Comparison of ENCODE assay signal across 21 cellular contexts in the genomic region with DNA sequence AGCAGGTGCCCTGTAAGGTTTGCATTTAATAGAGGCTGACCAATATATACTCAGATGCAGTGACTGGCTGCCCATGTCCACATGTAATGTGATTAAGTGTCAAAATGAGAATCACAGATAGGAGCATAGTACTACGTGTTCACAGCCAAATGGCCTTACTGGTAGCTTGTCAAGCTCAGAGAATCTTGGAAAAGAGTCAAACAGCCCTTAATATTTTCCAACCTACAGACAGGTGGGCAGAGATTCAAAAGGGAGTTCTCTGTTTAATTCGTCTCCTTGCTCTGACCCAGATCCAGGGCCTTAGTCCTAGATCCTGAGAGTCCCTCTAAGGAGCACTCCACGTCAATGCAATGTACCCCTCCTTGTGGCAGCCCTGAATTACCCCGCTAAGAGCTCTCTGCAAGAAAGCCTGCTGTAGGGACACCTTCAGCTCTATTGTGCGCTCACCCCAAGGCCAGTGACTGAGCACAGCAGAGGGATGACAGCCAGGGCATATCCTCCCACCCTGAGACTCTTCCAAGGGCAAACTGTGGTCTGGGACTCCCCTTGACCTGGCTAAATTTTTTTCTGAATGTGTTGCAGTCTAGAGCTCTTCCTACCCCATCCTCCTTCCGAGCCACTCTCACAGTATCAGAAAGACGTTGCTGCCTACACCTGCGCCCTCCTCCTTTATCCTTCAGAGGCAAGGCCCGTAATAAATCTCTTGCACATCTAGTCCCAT.
"Had no signal": no experiment of that assay in that cellular context is flagged by ENCODE, and none has a peak within 500 bp of the region (broad histone marks: within the 10 kb centered on the region; RNA-seq: fewer than 3 reads in every experiment).

No MANE protein-coding gene starts in this region.

- H3K27ac ChIP-seq: body of pancreas, foreskin keratinocyte, spleen had no signal

- H3K9me3 ChIP-seq: body of pancreas, spleen had no signal

- DNase-seq: activated CD4-positive, alpha-beta T cell treated with anti-CD3 and anti-CD28 coated beads, Interleukin-2, amount 50 U/mL, for 4 hours; activated CD4-positive, CD25-positive, alpha-beta regulatory T cell treated with anti-CD3 and anti-CD28 coated beads, Interleukin-2, amount 50 U/mL, for 72 hours; activated CD8-positive, alpha-beta memory T cell treated with anti-CD3 and anti-CD28 coated beads, Interleukin-2, amount 10 ng/mL, durations not matched to agents 7 days and 5 days; activated effector memory CD4-positive, alpha-beta T cell treated with Interleukin-2 at 50 U/mL for 16 hours; activated T-cell treated with anti-CD3 and anti-CD28 coated beads, Interleukin-2, amount 50 U/mL, for 24 hours; amniotic stem cell; body of pancreas; foreskin keratinocyte; head of caudate nucleus; naive thymus-derived CD4-positive, alpha-beta T cell; occipital lobe; spleen; stimulated activated CD4-positive, alpha-beta T cell treated with anti-CD3 and anti-CD28 coated beads, Interleukin-2, amount 100 ng/mL, for 24 hours; SW 1271 had no signal

- H3K4me1 Mint-ChIP-seq: activated CD8-positive, alpha-beta memory T cell treated with anti-CD3 and anti-CD28 coated beads, Interleukin-2, amount 10 ng/mL, durations not matched to agents 7 days and 5 days; central memory CD8-positive, alpha-beta T cell had no signal

- H3K27ac Mint-ChIP-seq: activated CD8-positive, alpha-beta memory T cell treated with anti-CD3 and anti-CD28 coated beads, Interleukin-2, amount 10 ng/mL, durations not matched to agents 7 days and 5 days; activated naive CD4-positive, alpha-beta T cell treated with anti-CD3 and anti-CD28 coated beads, Interleukin-2, amount 50 U/mL, for 72 hours; activated T-cell treated with anti-CD3 and anti-CD28 coated beads, Interleukin-2, amount 50 U/mL, for 24 hours; dendritic cell treated with granulocyte-macrophage colony-stimulating factor and Interleukin-4, amounts not matched to agents 40 ng/mL and 50 ng/mL, for 4 days; naive thymus-derived CD4-positive, alpha-beta T cell; progenitor cell of endocrine pancreas; T-helper 2 cell treated with Interferon-gamma antibody and Interleukin-4, amounts not matched to agents 5 μg/mL and 100 μg/mL, for 36 hours had no signal

- ATAC-seq: activated CD8-positive, alpha-beta memory T cell treated with anti-CD3 and anti-CD28 coated beads, Interleukin-2, amount 10 ng/mL, durations not matched to agents 7 days and 5 days; activated naive CD4-positive, alpha-beta T cell treated with anti-CD3 and anti-CD28 coated beads, Interleukin-2, amount 50 U/mL, for 72 hours; body of pancreas; foreskin keratinocyte; naive thymus-derived CD4-positive, alpha-beta T cell; sciatic nerve had no signal

- H3K36me3 ChIP-seq: spleen had no signal

- H3K4me3 ChIP-seq: body of pancreas, lung, spleen had no signal

- H3K9me3 Mint-ChIP-seq: activated naive CD4-positive, alpha-beta T cell treated with anti-CD3 and anti-CD28 coated beads, Interleukin-2, amount 50 U/mL, for 72 hours; activated T-cell treated with anti-CD3 and anti-CD28 coated beads, Interleukin-2, amount 50 U/mL, for 24 hours; central memory CD8-positive, alpha-beta T cell; dendritic cell treated with granulocyte-macrophage colony-stimulating factor and Interleukin-4, amounts not matched to agents 40 ng/mL and 50 ng/mL, for 4 days; T-helper 2 cell treated with Interferon-gamma antibody and Interleukin-4, amounts not matched to agents 5 μg/mL and 100 μg/mL, for 36 hours had no signal

- H3K27me3 ChIP-seq: body of pancreas, foreskin keratinocyte, spleen had no signal

- H3K27me3 Mint-ChIP-seq: activated CD8-positive, alpha-beta memory T cell treated with anti-CD3 and anti-CD28 coated beads, Interleukin-2, amount 10 ng/mL, durations not matched to agents 7 days and 5 days; activated T-cell treated with anti-CD3 and anti-CD28 coated beads, Interleukin-2, amount 50 U/mL, for 24 hours; central memory CD8-positive, alpha-beta T cell; dendritic cell treated with granulocyte-macrophage colony-stimulating factor and Interleukin-4, amounts not matched to agents 40 ng/mL and 50 ng/mL, for 4 days had no signal

- H3K4me1 ChIP-seq: body of pancreas, foreskin keratinocyte, spleen had no signal

- H3K4me3 Mint-ChIP-seq: activated CD8-positive, alpha-beta memory T cell treated with anti-CD3 and anti-CD28 coated beads, Interleukin-2, amount 10 ng/mL, durations not matched to agents 7 days and 5 days; activated T-cell treated with anti-CD3 and anti-CD28 coated beads, Interleukin-2, amount 50 U/mL, for 24 hours; central memory CD8-positive, alpha-beta T cell; dendritic cell treated with granulocyte-macrophage colony-stimulating factor and Interleukin-4, amounts not matched to agents 40 ng/mL and 50 ng/mL, for 4 days; naive thymus-derived CD4-positive, alpha-beta T cell; T-helper 2 cell treated with Interferon-gamma antibody and Interleukin-4, amounts not matched to agents 5 μg/mL and 100 μg/mL, for 36 hours had no signal

- H3K36me3 Mint-ChIP-seq: activated CD8-positive, alpha-beta memory T cell treated with anti-CD3 and anti-CD28 coated beads, Interleukin-2, amount 10 ng/mL, durations not matched to agents 7 days and 5 days; activated naive CD4-positive, alpha-beta T cell treated with anti-CD3 and anti-CD28 coated beads, Interleukin-2, amount 50 U/mL, for 72 hours; naive thymus-derived CD4-positive, alpha-beta T cell had no signal
